8 cellular contexts compared by ENCODE assay signal in genomic region chr6:113858605-113859348, GRCh38. TPM values are rescaled to one million over a fixed set of nuclear protein-coding genes. Genes with fewer than 3 reads are reported as not detected.
DNase-seq lines count a peak whose midpoint lies in the region; ATAC-seq and TF ChIP-seq lines count a peak whose summit lies in the region.

No MANE protein-coding gene starts in this region.

- peak overlapping the region; percentile 91 for H3K4me2 ChIP-seq in skeletal muscle satellite cell (ENCODE audit: low read length)

- peak; percentile 65 for TF ChIP-seq CTCF in brain microvascular endothelial cell (IDR thresholded peaks at IDR 0.05; ENCODE audit: low read depth, low read length, missing control alignments)

- H3K27ac ChIP-seq in brain microvascular endothelial cell (peak overlapping the region; percentile 99), iPS-18a (ENCODE audit: low read length) (peak overlapping the region; percentile 100)

- no peaks in the 10 kb centered on the region for H3K9me3 ChIP-seq in iPS-18a (ENCODE audit: control insufficient read depth, low read depth, low read length)
- H3K9me3 ChIP-seq in skeletal muscle satellite cell (replicated peaks; ENCODE audit: low read length) = no peaks in the 10 kb centered on the region

- in situ Hi-C loops in brain microvascular endothelial cell (cut with HindIII; ENCODE audit: low pct_ligation_motif_present, low sequenced_read_pairs) = no loop called here

- peaks cover 11% of the 10 kb centered on the region for H3K4me1 ChIP-seq in iPS-18a (ENCODE audit: control insufficient read depth, low read depth, low read length)
- H3K4me1 ChIP-seq in skeletal muscle satellite cell (ENCODE audit: control insufficient read depth, insufficient read depth, low read length) = peaks cover 15% of the 10 kb centered on the region

- peak overlapping the region; percentile 100 for H3K9ac ChIP-seq in iPS-18a (ENCODE audit: low read length)
- peak overlapping the region; percentile 100 for H3K9ac ChIP-seq in skeletal muscle satellite cell (ENCODE audit: low read depth, low read length)

- peaks cover 26% of the 10 kb centered on the region for H3K36me3 ChIP-seq in brain microvascular endothelial cell (replicated peaks)
- H3K36me3 ChIP-seq in iPS-18a (ENCODE audit: control insufficient read depth, low read depth, low read length) = peaks cover 19% of the 10 kb centered on the region
- H3K36me3 ChIP-seq in skeletal muscle satellite cell (ENCODE audit: insufficient read depth, low read length) = peaks cover 21% of the 10 kb centered on the region

- H3K4me3 ChIP-seq in brain microvascular endothelial cell (ENCODE audit: low read depth, low read length) = peak overlapping the region; percentile 100
- peak overlapping the region; percentile 100 for H3K4me3 ChIP-seq in iPS-18a (ENCODE audit: low read length)
- peak overlapping the region; percentile 91 for H3K4me3 ChIP-seq in skeletal muscle satellite cell (ENCODE audit: low read length)

- peak; percentile 48 for DNase-seq in NCI-H510A (lab: John Stamatoyannopoulos, UW)
- DNase-seq in NCI-H510A treated with DMSO at 0.1 percent for 48 hours (lab: John Stamatoyannopoulos, UW) = no peak
- DNase-seq in NCI-H2029 (lab: John Stamatoyannopoulos, UW) = peak; percentile 98
- DNase-seq in UCSD-AML1 (lab: John Stamatoyannopoulos, UW; ENCODE audit: unreplicated experiment) = peak; percentile 80
- DNase-seq in brain microvascular endothelial cell = peak; percentile 81

- ATAC-seq in HG02970 (IDR thresholded peaks at IDR 0.05; ENCODE audit: low FRiP score, unreplicated experiment) = peak; percentile 90

- no peaks in the 10 kb centered on the region for H3K27me3 ChIP-seq in brain microvascular endothelial cell (replicated peaks)
- peaks cover 26% of the 10 kb centered on the region for H3K27me3 ChIP-seq in iPS-18a (ENCODE audit: control insufficient read depth, insufficient read depth, low read length)
- no peaks in the 10 kb centered on the region for H3K27me3 ChIP-seq in skeletal muscle satellite cell (ENCODE audit: control insufficient read depth, insufficient read depth, low read length)

RNA-seq across cellular contexts. Expression of gene MARCKS, which starts 1.6 kb away (rescaled TPM):
- total RNA-seq in skeletal muscle satellite cell (2012; rRNA removed) = 51.7 and 70.3 TPM in 2 replicates
